In the genomic region with DNA sequence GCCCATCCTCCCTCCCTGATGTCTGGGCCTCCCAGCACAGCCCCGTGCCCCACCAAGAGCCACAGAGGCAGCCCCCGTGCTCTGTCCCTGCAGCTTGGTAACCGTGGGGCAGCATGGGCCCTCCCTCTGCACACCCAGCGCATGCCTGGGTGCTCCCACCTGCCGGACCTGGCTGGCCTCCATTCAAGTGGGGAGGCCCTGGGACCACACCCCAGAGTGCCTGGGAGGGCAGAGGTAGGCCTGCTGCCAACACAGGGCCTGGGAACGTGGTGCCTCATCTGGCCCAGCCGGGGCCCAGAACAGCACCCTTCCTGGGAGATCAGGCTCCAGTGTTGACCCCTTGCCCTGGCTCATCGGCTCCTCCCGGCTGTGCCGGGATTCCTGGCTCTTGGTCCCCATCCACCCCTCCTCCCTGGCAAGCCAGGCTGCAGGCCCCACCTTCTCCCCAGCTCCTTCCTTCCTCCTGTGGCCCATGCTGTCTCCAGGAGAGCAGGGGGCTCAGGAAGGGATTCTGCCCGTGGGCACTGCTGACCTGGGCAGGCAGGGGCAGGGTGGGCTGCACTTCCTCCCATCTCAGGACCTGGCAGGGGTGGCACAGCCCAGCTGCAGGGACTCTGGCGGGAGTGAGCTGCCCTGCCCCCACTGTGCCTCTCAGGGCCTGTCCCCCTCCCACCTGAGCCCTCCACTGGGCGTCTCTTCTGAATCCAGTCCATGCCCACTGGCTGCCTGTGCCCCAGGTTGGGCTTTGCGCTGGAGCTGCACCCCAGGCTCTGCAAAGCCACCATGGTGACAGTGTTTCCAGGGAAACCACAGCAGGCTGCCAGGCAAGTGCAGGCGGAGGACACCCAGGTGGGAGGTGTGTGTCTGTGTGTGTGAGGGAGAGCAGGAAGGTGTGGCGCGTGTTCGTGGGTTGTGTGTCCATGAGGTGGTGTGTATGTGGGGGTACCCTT, we compare ENCODE assay signal across 1 cellular context.
TF ChIP-seq lines count a peak whose summit lies in the region.

No MANE protein-coding gene starts in this region.

TF ChIP-seq in IMR-90, 13 proteins besides CTCF, POLR2A, EP300 and RAD21 (continued from another document):
- no peak for TF ChIP-seq MAZ (IDR thresholded peaks at IDR 0.05; ENCODE audit: borderline replicate concordance, low read depth, low read length)
- TF ChIP-seq, protein P1, sequence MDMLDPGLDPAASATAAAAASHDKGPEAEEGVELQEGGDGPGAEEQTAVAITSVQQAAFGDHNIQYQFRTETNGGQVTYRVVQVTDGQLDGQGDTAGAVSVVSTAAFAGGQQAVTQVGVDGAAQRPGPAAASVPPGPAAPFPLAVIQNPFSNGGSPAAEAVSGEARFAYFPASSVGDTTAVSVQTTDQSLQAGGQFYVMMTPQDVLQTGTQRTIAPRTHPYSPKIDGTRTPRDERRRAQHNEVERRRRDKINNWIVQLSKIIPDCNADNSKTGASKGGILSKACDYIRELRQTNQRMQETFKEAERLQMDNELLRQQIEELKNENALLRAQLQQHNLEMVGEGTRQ (IDR thresholded peaks at IDR 0.05; ENCODE audit: low read depth, low read length), result no peak
- TF ChIP-seq MXI1 (IDR thresholded peaks at IDR 0.05; ENCODE audit: borderline replicate concordance, low read depth, low read length), result no peak
- no peak for TF ChIP-seq CEBPB (IDR thresholded peaks at IDR 0.05; ENCODE audit: low read depth, low read length)
- no peak for TF ChIP-seq BHLHE40 (IDR thresholded peaks at IDR 0.05; ENCODE audit: low read depth, low read length)
- TF ChIP-seq NFE2L2 (IDR thresholded peaks at IDR 0.05; ENCODE audit: low read depth, low read length), result no peak
- no peak for TF ChIP-seq FOS (IDR thresholded peaks at IDR 0.05; ENCODE audit: low read depth, low read length)
- TF ChIP-seq, protein P2, sequence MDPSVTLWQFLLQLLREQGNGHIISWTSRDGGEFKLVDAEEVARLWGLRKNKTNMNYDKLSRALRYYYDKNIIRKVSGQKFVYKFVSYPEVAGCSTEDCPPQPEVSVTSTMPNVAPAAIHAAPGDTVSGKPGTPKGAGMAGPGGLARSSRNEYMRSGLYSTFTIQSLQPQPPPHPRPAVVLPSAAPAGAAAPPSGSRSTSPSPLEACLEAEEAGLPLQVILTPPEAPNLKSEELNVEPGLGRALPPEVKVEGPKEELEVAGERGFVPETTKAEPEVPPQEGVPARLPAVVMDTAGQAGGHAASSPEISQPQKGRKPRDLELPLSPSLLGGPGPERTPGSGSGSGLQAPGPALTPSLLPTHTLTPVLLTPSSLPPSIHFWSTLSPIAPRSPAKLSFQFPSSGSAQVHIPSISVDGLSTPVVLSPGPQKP (IDR thresholded peaks at IDR 0.05; ENCODE audit: borderline replicate concordance, low read depth, low read length), result no peak
- no peak for TF ChIP-seq MAFK (IDR thresholded peaks at IDR 0.05; ENCODE audit: low read depth, low read length)
- no peak for TF ChIP-seq RCOR1 (IDR thresholded peaks at IDR 0.05; ENCODE audit: insufficient replicate concordance, low read length)
TF ChIP-seq in IMR-90: peak in this region for 0.
